Comparison of ENCODE assay signal across 13 cellular contexts in genomic region chr1:26789953-26790352, GRCh38. TPM values are rescaled to one million over a fixed set of nuclear protein-coding genes. Genes with fewer than 3 reads are reported as not detected.
A peak's percentile ranks its signal among the peaks of the same experiment; 100 is the strongest.
DNase-seq lines count a peak whose midpoint lies in the region; ATAC-seq and TF ChIP-seq lines count a peak whose summit lies in the region.
"Had no signal": no experiment of that assay in that cellular context is flagged by ENCODE, and none has a peak within 500 bp of the region (broad histone marks: within the 10 kb centered on the region; RNA-seq: fewer than 3 reads in every experiment).

No MANE protein-coding gene starts in this region.

- TF ChIP-seq POLR2A in heart left ventricle (IDR thresholded peaks at IDR 0.05) = no peak

- H3K27me3 Mint-ChIP-seq in T-helper 17 cell (no peaks in the 10 kb centered on the region), type B pancreatic cell (no peaks in the 10 kb centered on the region)

- H3K4me3 Mint-ChIP-seq in T-helper 17 cell (peak overlapping the region; percentile 43), type B pancreatic cell (peak overlapping the region; percentile 67)

- peaks cover 0 to 61% (median 53%) of the 10 kb centered on the region in 12 donors for H3K4me1 ChIP-seq in heart left ventricle

- CTCF ChIA-PET in HEK293T (lab: Yijun Ruan, JAX) = interaction anchor here (0.6 to 4.2 kb wide), 9 partner anchors 10 to 206 kb away, joined by 3 to 51 read pairs (median 5); no protein-coding TSS in a partner anchor

- peak overlapping the region in 10 of 12 donors; percentile 1 to 100 (median 86) for H3K27ac ChIP-seq in heart left ventricle

- no peak for DNase-seq in heart left ventricle
- DNase-seq in cardiac septum (ENCODE audit: low spot score) = no peak
- DNase-seq in T-helper 17 cell = no peak
- peak; percentile 41 for DNase-seq in choroid plexus epithelial cell (ENCODE audit: low read depth)
- no peak for DNase-seq in type B pancreatic cell (ENCODE audit: extremely low spot score, unreplicated experiment)
- DNase-seq in NCI-H2196 (lab: John Stamatoyannopoulos, UW; ENCODE audit: unreplicated experiment) = no peak
- DNase-seq in NCI-H1417 treated with DMSO at 0.1 percent for 48 hours (lab: John Stamatoyannopoulos, UW) = no peak
- no peak for DNase-seq in HEK293T (ENCODE audit: extremely low spot score)
- DNase-seq: activated CD4-positive, alpha-beta T cell treated with anti-CD3 and anti-CD28 coated beads for 1 hour; effector CD4-positive, alpha-beta T cell; left ventricle myocardium superior; NCI-H1436; NCI-H774 had no signal

- H3K4me1 Mint-ChIP-seq in T-helper 17 cell (peaks cover 68% of the 10 kb centered on the region), type B pancreatic cell (ENCODE audit: unreplicated experiment) (peaks cover 41% of the 10 kb centered on the region)

- H3K9me3 ChIP-seq in heart left ventricle = no peaks in the 10 kb centered on the region
- no peaks in the 10 kb centered on the region for H3K9me3 ChIP-seq in T-helper 17 cell (ENCODE audit: control insufficient read depth, low read length, poor library complexity, severe bottlenecking)

- peaks cover 0 to 17% (median 10%) of the 10 kb centered on the region in 9 donors for H3K36me3 ChIP-seq in heart left ventricle

- H3K36me3 Mint-ChIP-seq in T-helper 17 cell (ENCODE audit: low read depth) = peaks cover 8% of the 10 kb centered on the region
- H3K36me3 Mint-ChIP-seq in type B pancreatic cell = peaks cover 8% of the 10 kb centered on the region

- intact Hi-C loops in heart left ventricle (cut with DNase I) = loop anchor here (1.0 to 10.0 kb wide), 12 partner anchors 38 to 288 kb away; partner anchors contain the start of gene ARID1A (in 1 of the 10)
- intact Hi-C loops in cardiac septum (cut with DNase I) = loop anchor here (1.0 to 2.0 kb wide), 2 partner anchors 67 to 187 kb away; no protein-coding TSS in a partner anchor

- POLR2A ChIA-PET in HEK293T (lab: Yijun Ruan, JAX) = interaction anchor here (0.8 to 7.7 kb wide), 9 partner anchors 10 to 289 kb away, joined by 3 to 100 read pairs (median 6); no protein-coding TSS in a partner anchor

- ATAC-seq in heart left ventricle = no peak
- no peak for ATAC-seq in T-helper 17 cell
- ATAC-seq: left ventricle myocardium superior had no signal

- H3K27ac Mint-ChIP-seq in T-helper 17 cell (peak overlapping the region; percentile 100), type B pancreatic cell (peak overlapping the region; percentile 99)

- no peak for TF ChIP-seq CTCF in heart left ventricle (IDR thresholded peaks at IDR 0.05)
- no peak for TF ChIP-seq CTCF in choroid plexus epithelial cell (conservative IDR thresholded peaks at IDR 0.05; ENCODE audit: low read depth, low read length)
- no peak for TF ChIP-seq CTCF in type B pancreatic cell (conservative IDR thresholded peaks at IDR 0.05)

- H3K9me3 Mint-ChIP-seq in type B pancreatic cell = no peaks in the 10 kb centered on the region

- H3K27me3 ChIP-seq in heart left ventricle = no peaks in the 10 kb centered on the region

- WGBS in heart left ventricle, 4 donors = 80 to 84% (median 83%) methylated on average over 4 of the region's 4 CpGs

- H3K4me3 ChIP-seq in heart left ventricle (no peak overlapping the region), choroid plexus epithelial cell (ENCODE audit: low read depth, low read length) (no peak overlapping the region)

TF ChIP-seq in HEK293T, 16 proteins besides CTCF, POLR2A, EP300 and RAD21:
- TF ChIP-seq ELF4 (IDR thresholded peaks at IDR 0.05) (no peak), ARNT (IDR thresholded peaks at IDR 0.05) (no peak), BHLHE40 (IDR thresholded peaks at IDR 0.05; ENCODE audit: borderline replicate concordance) (no peak), CTBP1 (IDR thresholded peaks at IDR 0.05; ENCODE audit: borderline replicate concordance) (no peak), SP1 (IDR thresholded peaks at IDR 0.05) (no peak), FOXA1 (IDR thresholded peaks at IDR 0.05) (no peak), NFRKB (IDR thresholded peaks at IDR 0.05) (no peak)
TF ChIP-seq in HEK293T: peak in this region for 0.

RNA-seq across cellular contexts. Expression of gene PIGV, which starts 2.2 kb away (rescaled TPM):
- total RNA-seq in heart left ventricle = 1 to 10 TPM; 4.3 to 8.8 (median 5.6) TPM
- polyA plus RNA-seq in heart left ventricle = 1 to 10 TPM; 2.7 to 4.4 TPM
- 3.9 TPM for total RNA-seq in cardiac septum
- 10 to 100 TPM; 12.0 to 14.3 TPM for total RNA-seq in T-helper 17 cell
- 13.3 and 15.3 TPM in 2 replicates for total RNA-seq in type B pancreatic cell (ENCODE audit: low replicate concordance)

RNA-seq across cellular contexts. Expression of gene ZDHHC18, which starts 36.5 kb away (rescaled TPM):
- total RNA-seq in heart left ventricle (10 to 100 TPM in 8 of 9 donors, 1 to 10 TPM in 1; 9.2 to 22.5 (median 12.2) TPM), cardiac septum (13.0 TPM), T-helper 17 cell (10 to 100 TPM; 70.2 to 71.2 TPM), type B pancreatic cell (ENCODE audit: low replicate concordance) (29.7 and 40.7 TPM in 2 replicates)
- polyA plus RNA-seq in heart left ventricle = 10 to 100 TPM in 1 of 2 donors, 1 to 10 TPM in 1; 8.7 to 18.5 TPM
